8 cellular contexts compared by ENCODE assay signal in genomic region chr4:49104231-49104930, GRCh38.
DNase-seq lines count a peak whose midpoint lies in the region; ATAC-seq, FAIRE-seq and TF ChIP-seq lines count a peak whose summit lies in the region.
"Not testable (repeated sequence)": the region's sequence is repeated elsewhere in the genome, so short reads cannot be mapped to it uniquely, and the experiment has no call there.

No MANE protein-coding gene starts in this region.

- not testable (repeated sequence) for H3K9me3 ChIP-seq in GM12878 (replicated peaks; ENCODE audit: control insufficient read depth, insufficient read depth, low read length); aorta (ENCODE audit: control insufficient read depth, low read length)
- H3K9me3 ChIP-seq in heart right ventricle: peaks cover 0 to 82% (median 38%) of the 10 kb centered on the region in 11 donors
- peaks cover 69% of the 10 kb centered on the region for H3K9me3 ChIP-seq in HepG2 (ENCODE audit: low read length)

- not testable (repeated sequence) for H2AFZ ChIP-seq in GM12878 (ENCODE audit: control insufficient read depth, low read depth, low read length); HepG2 (ENCODE audit: low read length)

- CTCF ChIA-PET in GM12878 (lab: Yijun Ruan, JAX); HepG2 (lab: Yijun Ruan, JAX; ENCODE audit: low intra/inter-chr PET ratio, low total read pairs): not testable (repeated sequence)

- not testable (repeated sequence) for TF ChIP-seq EP300 in GM12878 (IDR thresholded peaks at IDR 0.05; ENCODE audit: borderline replicate concordance in 1 of 2, control insufficient read depth in 1 of 2, low read depth in 2 of 2, low read length in 2 of 2); HepG2 (IDR thresholded peaks at IDR 0.05; ENCODE audit: low read depth in 2 of 2, low read length in 2 of 2); HepG2 (CRISPR knock-in tag; IDR thresholded peaks at IDR 0.05; ENCODE audit: borderline replicate concordance)

- H4K20me1 ChIP-seq in GM12878 (ENCODE audit: control insufficient read depth, insufficient read depth); HepG2 (ENCODE audit: insufficient read depth, low read length): not testable (repeated sequence)

- H3K4me1 ChIP-seq in GM12878 (ENCODE audit: control insufficient read depth, insufficient read depth, low read length); heart right ventricle; HepG2 (ENCODE audit: insufficient read depth, low read length); aorta (ENCODE audit: control insufficient read depth in 1 of 2, insufficient read depth in 2 of 2, low read length in 2 of 2): not testable (repeated sequence)

- peak; percentile 32 for DNase-seq in NAMALWA (ENCODE audit: low spot score)
- DNase-seq in GM12878 (ENCODE audit: low read depth, low spot score); heart right ventricle; HepG2 (ENCODE audit: low spot score); omental fat pad (ENCODE audit: low spot score); aorta: not testable (repeated sequence)

- POLR2A ChIA-PET in GM12878 (lab: Charles Lee); HepG2 (lab: Yijun Ruan, JAX): not testable (repeated sequence)

- not testable (repeated sequence) for FAIRE-seq in GM12878 (lab: Jason Lieb, UNC); HepG2 (lab: Jason Lieb, UNC)

- ATAC-seq in GM18873 (IDR thresholded peaks at IDR 0.05; ENCODE audit: low FRiP score, unreplicated experiment): peak; percentile 9
- ATAC-seq in GM12878: peak; percentile 29; the same call in 1 of the 3 replicates
- peak; percentile 36 for ATAC-seq in esophagus mucosa
- ATAC-seq in heart right ventricle: peak in 6 of 8 donors; percentile 12 to 58 (median 24)
- ATAC-seq in HepG2: peak; percentile 15; the same call in 1 of the 3 replicates
- peak; percentile 25 for ATAC-seq in omental fat pad (ENCODE audit: low FRiP score)
- ATAC-seq in aorta (ENCODE audit: low FRiP score): peak; percentile 29

- H3K36me3 ChIP-seq in GM12878 (ENCODE audit: control insufficient read depth in 2 of 2, insufficient read depth in 2 of 2, low read length in 1 of 2); heart right ventricle; HepG2 (replicated peaks in 1 of 2; ENCODE audit: control insufficient read depth in 1 of 2, insufficient read depth in 2 of 2, low read length in 2 of 2); aorta (ENCODE audit: control insufficient read depth in 1 of 2, insufficient read depth in 2 of 2, low read length in 1 of 2): not testable (repeated sequence)

- not testable (repeated sequence) for TF ChIP-seq RAD21 in GM12878 (IDR thresholded peaks at IDR 0.05; ENCODE audit: insufficient read depth, low read depth, low read length); HepG2 (CRISPR knock-in tag; IDR thresholded peaks at IDR 0.05)

- RAD21 ChIA-PET in GM12878 (lab: Charles Lee; ENCODE audit: unreplicated experiment): not testable (repeated sequence)

- H3K27me3 ChIP-seq in GM12878 (replicated peaks in 1 of 2; ENCODE audit: control insufficient read depth in 2 of 2, insufficient read depth in 2 of 2, low read length in 1 of 2); heart right ventricle; HepG2 (ENCODE audit: control insufficient read depth in 1 of 2, insufficient read depth in 2 of 2, low read length in 2 of 2); aorta (ENCODE audit: control insufficient read depth in 1 of 2, insufficient read depth in 2 of 2, low read length in 1 of 2): not testable (repeated sequence)

- in situ Hi-C loops in GM12878 (cut with MboI); HepG2 (cut with HindIII; ENCODE audit: extremely low pct_ligation_motif_present, low pct_unique_long_range_greater_than_20kb): not testable (repeated sequence)

- H3K79me2 ChIP-seq in GM12878 (ENCODE audit: control insufficient read depth, insufficient read depth, low read length); HepG2 (ENCODE audit: insufficient read depth, low read length): not testable (repeated sequence)

- not testable (repeated sequence) for TF ChIP-seq CTCF in GM12878 (IDR thresholded peaks at IDR 0.05 in 2 of 3, conservative IDR thresholded peaks at IDR 0.05 in 1 of 3; ENCODE audit: control insufficient read depth in 2 of 3, extremely low read depth in 1 of 3, insufficient read depth in 1 of 3, low read depth in 3 of 3, low read length in 3 of 3); heart right ventricle (IDR thresholded peaks at IDR 0.05); HepG2 (CRISPR knock-in tag; IDR thresholded peaks at IDR 0.05); omental fat pad (IDR thresholded peaks at IDR 0.05)

- H3K4me2 ChIP-seq in GM12878 (ENCODE audit: control insufficient read depth, insufficient read depth); HepG2 (ENCODE audit: low read depth, low read length): not testable (repeated sequence)

- not testable (repeated sequence) for H3K9ac ChIP-seq in GM12878 (ENCODE audit: control insufficient read depth, insufficient read depth, low read length); HepG2 (ENCODE audit: insufficient read depth, low read depth, low read length)

- SMC1A ChIA-PET in GM12878 (lab: Charles Lee; ENCODE audit: uncharacterized antibody, unreplicated experiment): not testable (repeated sequence)

- BruUV-seq in GM12878 (replicated peaks; lab: Mats Ljungman, UMichigan); HepG2 (replicated peaks; lab: Mats Ljungman, UMichigan): not testable (repeated sequence)

- 40% methylated on average over 17 of the region's 17 CpGs for WGBS in GM12878 (ENCODE audit: insufficient coverage, insufficient replicate concordance, low lambda C conversion rate, missing lambda C conversion rate)
- WGBS in heart right ventricle, 2 donors: 55 to 63% methylated on average over 17 of the region's 17 CpGs
- WGBS in HepG2 (ENCODE audit: low lambda C conversion rate): 8% methylated on average over 17 of the region's 17 CpGs
- WGBS in aorta, 2 donors: 53 to 59% methylated on average over 17 of the region's 17 CpGs

- intact Hi-C loops in GM12878 (cut with micrococcal nuclease; ENCODE audit: unreplicated experiment); HepG2 (cut with micrococcal nuclease; ENCODE audit: unreplicated experiment); aorta (cut with DNase I): not testable (repeated sequence)
- intact Hi-C loops in heart right ventricle (cut with DNase I): loop anchor here in 1 of 10 donors (10.0 kb wide), 1 partner anchor 50 kb away; no protein-coding TSS in a partner anchor

- not testable (repeated sequence) for H3K27ac ChIP-seq in GM12878 (ENCODE audit: control insufficient read depth, insufficient read depth); heart right ventricle; HepG2 (ENCODE audit: extremely low read length, insufficient read depth, low read length); aorta (ENCODE audit: low read depth in 1 of 2, low read length in 2 of 2)

- TF ChIP-seq POLR2A in GM12878 (IDR thresholded peaks at IDR 0.05; ENCODE audit: low read depth, low read length); HepG2 (IDR thresholded peaks at IDR 0.05; ENCODE audit: insufficient read depth in 1 of 2, low read depth in 2 of 2, low read length in 2 of 2): not testable (repeated sequence)

- H3K4me3 ChIP-seq in GM12878; heart right ventricle; HepG2 (replicated peaks in 1 of 3; ENCODE audit: insufficient read depth in 1 of 3, low read depth in 2 of 3, low read length in 3 of 3); aorta (ENCODE audit: low read length in 2 of 2): not testable (repeated sequence)

TF ChIP-seq in GM12878, 131 proteins besides CTCF, POLR2A, EP300 and RAD21:
- peak; percentile 10; the same call in 1 of the 2 replicates for TF ChIP-seq EED (IDR thresholded peaks at IDR 0.05; ENCODE audit: low read depth)
